Comparison of ENCODE assay signal across 17 cellular contexts in genomic region chr20:2298116-2298515, GRCh38. TPM values are rescaled to one million over a fixed set of nuclear protein-coding genes. Genes with fewer than 3 reads are reported as not detected.
A peak's percentile ranks its signal among the peaks of the same experiment; 100 is the strongest.
DNase-seq lines count a peak whose midpoint lies in the region; ATAC-seq and TF ChIP-seq lines count a peak whose summit lies in the region.
"Had no signal": no experiment of that assay in that cellular context is flagged by ENCODE, and none has a peak within 500 bp of the region (broad histone marks: within the 10 kb centered on the region; RNA-seq: fewer than 3 reads in every experiment).

No MANE protein-coding gene starts in this region.

- H3K36me3 ChIP-seq in body of pancreas (replicated peaks in 1 of 2; ENCODE audit: insufficient read depth in 1 of 2, low read depth in 2 of 2) (no peaks in the 10 kb centered on the region), esophagus (ENCODE audit: control insufficient read depth in 2 of 2, insufficient read depth in 2 of 2, low read length in 1 of 2) (no peaks in the 10 kb centered on the region), neutrophil (no peaks in the 10 kb centered on the region)
- H3K36me3 ChIP-seq: BE2C had no signal

- H3K9me3 ChIP-seq in body of pancreas (no peaks in the 10 kb centered on the region), esophagus (ENCODE audit: control insufficient read depth in 2 of 2, insufficient read depth in 1 of 2, low read depth in 1 of 2, low read length in 1 of 2) (no peaks in the 10 kb centered on the region), neutrophil (no peaks in the 10 kb centered on the region)
- H3K9me3 ChIP-seq: A549, BE2C had no signal

- TF ChIP-seq CTCF in CD14-positive monocyte (IDR thresholded peaks at IDR 0.05) (no peak), body of pancreas (IDR thresholded peaks at IDR 0.05) (no peak), neutrophil (IDR thresholded peaks at IDR 0.05) (no peak)

- H3K4me3 ChIP-seq in body of pancreas (no peak overlapping the region), esophagus (ENCODE audit: low read depth in 1 of 2, low read length in 2 of 2) (peak overlapping the region; percentile 33 to 57), neutrophil (ENCODE audit: low read depth in 1 of 2, low read length in 1 of 2) (no peak overlapping the region)
- H3K4me3 ChIP-seq: A549, GM12878, GM23248 had no signal

- peak overlapping the region in 6 of 7 donors; percentile 43 to 98 (median 72) for H3K27ac Mint-ChIP-seq in CD14-positive monocyte
- H3K27ac Mint-ChIP-seq: CD8-positive, alpha-beta memory T cell had no signal

- H3K4me3 Mint-ChIP-seq in CD14-positive monocyte, result no peak overlapping the region
- H3K4me3 Mint-ChIP-seq: CD8-positive, alpha-beta memory T cell had no signal

- H3K9me3 Mint-ChIP-seq in CD14-positive monocyte, result peaks cover 0 to 5% (median 0%) of the 10 kb centered on the region in 7 donors
- H3K9me3 Mint-ChIP-seq: CD8-positive, alpha-beta memory T cell had no signal

- H3K27ac ChIP-seq in body of pancreas (peak overlapping the region; percentile 37 to 86 (median 68)), esophagus (ENCODE audit: low read depth in 2 of 2, low read length in 1 of 2) (peak overlapping the region; percentile 43 to 88), neutrophil (peak overlapping the region; percentile 99)
- H3K27ac ChIP-seq: A549, GM23248 had no signal

- WGBS in body of pancreas, 2 donors, result 87% methylated on average over 2 of the region's 2 CpGs
- 92 to 98% methylated on average over 2 of the region's 2 CpGs for WGBS in esophagus, 2 donors

- DNase-seq in CD14-positive monocyte (ENCODE audit: low spot score) (no peak), body of pancreas (no peak), HPDE6-E6E7 (ENCODE audit: extremely low spot score) (no peak), NCI-H446 (lab: John Stamatoyannopoulos, UW) (no peak)
- DNase-seq: BE2C; CD8-positive, alpha-beta memory T cell; DMS53; GM23248; H7 had no signal

- intact Hi-C loops in CD14-positive monocyte (cut with micrococcal nuclease) (loop anchor here in 1 of 2 donors (10.0 kb wide), 1 partner anchor 157 kb away; no protein-coding TSS in a partner anchor), body of pancreas (cut with DNase I) (no loop called here)

- H3K4me1 ChIP-seq in body of pancreas (peaks cover 49% of the 10 kb centered on the region), esophagus (ENCODE audit: control insufficient read depth in 2 of 2, insufficient read depth in 2 of 2, low read length in 1 of 2) (peaks cover 0 to 4% of the 10 kb centered on the region in 2 donors), neutrophil (ENCODE audit: control insufficient read depth in 1 of 2, insufficient read depth in 1 of 2, low read depth in 1 of 2, low read length in 1 of 2) (peaks cover 90 to 91% of the 10 kb centered on the region in 2 experiments)
- H3K4me1 ChIP-seq: BE2C had no signal

- peaks cover 67% of the 10 kb centered on the region for H3K4me1 Mint-ChIP-seq in CD14-positive monocyte
- H3K4me1 Mint-ChIP-seq: CD8-positive, alpha-beta memory T cell had no signal

- H3K36me3 Mint-ChIP-seq in CD14-positive monocyte, result peaks cover 2 to 5% of the 10 kb centered on the region in 2 donors
- H3K36me3 Mint-ChIP-seq: CD8-positive, alpha-beta memory T cell had no signal

- TF ChIP-seq POLR2A in body of pancreas (IDR thresholded peaks at IDR 0.05), result no peak

- no peak for ATAC-seq in body of pancreas
- no peak for ATAC-seq in HG03460 (IDR thresholded peaks at IDR 0.05; ENCODE audit: unreplicated experiment)
- ATAC-seq in GM18517 (IDR thresholded peaks at IDR 0.05; ENCODE audit: unreplicated experiment), result no peak
- ATAC-seq: A549, GM12878 had no signal

- H3K27me3 Mint-ChIP-seq in CD14-positive monocyte (ENCODE audit: low read depth in 3 of 3), result peaks cover 0 to 3% (median 1%) of the 10 kb centered on the region in 3 donors

- no peaks in the 10 kb centered on the region for H3K27me3 ChIP-seq in body of pancreas
- no peaks in the 10 kb centered on the region for H3K27me3 ChIP-seq in esophagus (ENCODE audit: control insufficient read depth in 1 of 2, insufficient read depth in 2 of 2, low read length in 2 of 2)
- H3K27me3 ChIP-seq in neutrophil, result no peaks in the 10 kb centered on the region
- H3K27me3 ChIP-seq: BE2C had no signal

RNA-seq across cellular contexts. Expression of gene TGM3, which starts 2.3 kb away (rescaled TPM):
- polyA plus RNA-seq in CD14-positive monocyte (not detected), esophagus (1,000 to 10,000 TPM; 1,528 to 2,175 TPM)
- under 1 TPM in 1 of 2 donors, not detected in 1; 0.26 TPM for total RNA-seq in body of pancreas
- total RNA-seq: CD8-positive, alpha-beta memory T cell; G401; GM12878 had no signal
- polyA plus RNA-seq: AG04450; CD8-positive, alpha-beta memory T cell; GM12878 had no signal

Comparison
In these comparisons a context has a peak if more than half of its experiments do, and no peak if none do; other contexts are left out.
1. H3K4me3 ChIP-seq: peak in esophagus (2 of 2); none in body of pancreas (0 of 2) and neutrophil (0 of 2).
2. RNA of gene TGM3, which starts 2.3 kb away (polyA plus RNA-seq): 1,528 to 2,175 TPM in esophagus; not detected in CD14-positive monocyte; every median in the first group is over 1,000 times any median in the second.
3. Peak in every context shown above with its lines, with median percentiles within 50 percentile points of each other: H3K27ac ChIP-seq.